32 cellular contexts compared by ENCODE assay signal in the genomic region with DNA sequence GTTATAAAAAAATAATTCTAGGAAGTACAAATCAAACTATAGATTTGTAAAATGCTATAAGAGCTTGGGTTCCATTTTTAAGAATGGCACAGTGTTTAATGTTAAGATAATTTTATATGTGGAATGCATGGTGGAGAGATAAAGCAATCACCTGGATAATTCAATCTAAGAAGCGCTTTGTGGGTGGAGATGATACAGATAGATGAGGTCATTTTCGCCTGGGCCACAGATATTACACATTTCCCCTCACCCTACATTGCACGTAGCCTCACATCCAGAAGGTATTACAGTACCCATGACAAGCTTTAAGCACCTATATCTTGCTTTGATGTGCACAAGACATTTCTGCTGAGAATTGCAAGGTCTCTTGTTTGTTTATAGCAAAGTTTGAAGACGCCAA.
"Had no signal": no experiment of that assay in that cellular context is flagged by ENCODE, and none has a peak within 500 bp of the region (broad histone marks: within the 10 kb centered on the region; RNA-seq: fewer than 3 reads in every experiment).

No MANE protein-coding gene starts in this region.

- H3K4me3 ChIP-seq: MG63, Peyer's patch had no signal

- H3K9me3 Mint-ChIP-seq: activated naive CD4-positive, alpha-beta T cell treated with anti-CD3 and anti-CD28 coated beads, Interleukin-2, amount 10 ng/mL, durations not matched to agents 7 days and 5 days; activated naive CD8-positive, alpha-beta T cell treated with anti-CD3 and anti-CD28 coated beads, Interleukin-2, amount 50 U/mL, for 24 hours; activated T-cell treated with anti-CD3 and anti-CD28 coated beads, Interleukin-2, amount 50 U/mL, for 4 hours; activated T-helper 1 cell treated with anti-CD3 and anti-CD28 coated beads, Interleukin-12 subunit alpha, Interleukin-12 subunit beta, Interleukin-2, Interleukin-4 antibody, amounts not matched to agents 30 ng/mL and 10 ng/mL and 1 ng/mL, durations not matched to agents 14 hours and 24 hours and 36 hours; IgD-negative memory B cell; T-helper 1 cell treated with Interleukin-12 subunit alpha and Interleukin-12 subunit beta and Interleukin-4 antibody, amounts not matched to agents 30 μg/mL and 1 μg/mL, for 36 hours; T-helper 2 cell treated with Interferon-gamma antibody and Interleukin-4, amounts not matched to agents 5 μg/mL and 100 μg/mL, for 36 hours had no signal

- H3K9me3 ChIP-seq: Peyer's patch had no signal

- H3K4me1 Mint-ChIP-seq: IgD-negative memory B cell had no signal

- ATAC-seq: activated naive CD8-positive, alpha-beta T cell treated with anti-CD3 and anti-CD28 coated beads, Interleukin-2, amount 50 U/mL, for 24 hours; activated T-cell treated with anti-CD3 and anti-CD28 coated beads, Interleukin-2, amount 50 U/mL, for 4 hours; Right ventricle myocardium inferior had no signal

- H3K27me3 Mint-ChIP-seq: activated naive CD8-positive, alpha-beta T cell; activated naive CD8-positive, alpha-beta T cell treated with anti-CD3 and anti-CD28 coated beads, Interleukin-2, amount 50 U/mL, for 24 hours had no signal

- H3K27me3 ChIP-seq: MG63, Peyer's patch had no signal

- H3K4me3 Mint-ChIP-seq: activated CD4-positive, alpha-beta T cell treated with anti-CD3 and anti-CD28 coated beads, Interleukin-2, amount 10 ng/mL, durations not matched to agents 24 days and 14 days; activated naive CD4-positive, alpha-beta T cell treated with anti-CD3 and anti-CD28 coated beads, Interleukin-2, amount 10 ng/mL, durations not matched to agents 7 days and 5 days; activated naive CD8-positive, alpha-beta T cell; activated naive CD8-positive, alpha-beta T cell treated with anti-CD3 and anti-CD28 coated beads, Interleukin-2, amount 50 U/mL, for 24 hours; activated T-cell treated with anti-CD3 and anti-CD28 coated beads, Interleukin-2, amount 50 U/mL, for 4 hours; activated T-helper 1 cell treated with anti-CD3 and anti-CD28 coated beads, Interleukin-12 subunit alpha, Interleukin-12 subunit beta, Interleukin-2, Interleukin-4 antibody, amounts not matched to agents 30 ng/mL and 10 ng/mL and 1 ng/mL, durations not matched to agents 14 hours and 24 hours and 36 hours; brain; IgD-negative memory B cell; T-helper 1 cell treated with Interleukin-12 subunit alpha and Interleukin-12 subunit beta and Interleukin-4 antibody, amounts not matched to agents 30 μg/mL and 1 μg/mL, for 36 hours; T-helper 2 cell treated with Interferon-gamma antibody and Interleukin-4, amounts not matched to agents 5 μg/mL and 100 μg/mL, for 36 hours had no signal

- H3K4me1 ChIP-seq: Peyer's patch had no signal

- H3K36me3 Mint-ChIP-seq: activated naive CD4-positive, alpha-beta T cell treated with anti-CD3 and anti-CD28 coated beads, Interleukin-2, amount 10 ng/mL, durations not matched to agents 7 days and 5 days; activated naive CD8-positive, alpha-beta T cell; brain; IgD-negative memory B cell had no signal

- H3K27ac Mint-ChIP-seq: activated CD4-positive, alpha-beta T cell treated with anti-CD3 and anti-CD28 coated beads, Interleukin-2, amount 10 ng/mL, durations not matched to agents 24 days and 14 days; activated naive CD4-positive, alpha-beta T cell treated with anti-CD3 and anti-CD28 coated beads, Interleukin-2, amount 10 ng/mL, durations not matched to agents 7 days and 5 days; activated naive CD8-positive, alpha-beta T cell; activated naive CD8-positive, alpha-beta T cell treated with anti-CD3 and anti-CD28 coated beads, Interleukin-2, amount 50 U/mL, for 24 hours; activated T-helper 1 cell treated with anti-CD3 and anti-CD28 coated beads, Interleukin-12 subunit alpha, Interleukin-12 subunit beta, Interleukin-2, Interleukin-4 antibody, amounts not matched to agents 30 ng/mL and 10 ng/mL and 1 ng/mL, durations not matched to agents 14 hours and 24 hours and 36 hours; brain; IgD-negative memory B cell; T-helper 1 cell treated with Interleukin-12 subunit alpha and Interleukin-12 subunit beta and Interleukin-4 antibody, amounts not matched to agents 30 μg/mL and 1 μg/mL, for 36 hours; T-helper 2 cell treated with Interferon-gamma antibody and Interleukin-4, amounts not matched to agents 5 μg/mL and 100 μg/mL, for 36 hours had no signal

- FAIRE-seq: TTC549 had no signal

- H3K27ac ChIP-seq: Peyer's patch, RWPE1 had no signal

- H3K36me3 ChIP-seq: Peyer's patch had no signal

- DNase-seq: activated CD4-positive, alpha-beta T cell treated with anti-CD3 and anti-CD28 coated beads, Interleukin-2, amount 10 ng/mL, durations not matched to agents 24 days and 14 days; activated CD4-positive, alpha-beta T cell treated with anti-CD3 and anti-CD28 coated beads, Interleukin-2, amount 50 U/mL, for 4 hours; activated CD8-positive, alpha-beta memory T cell treated with anti-CD3 and anti-CD28 coated beads, Interleukin-2, amount 50 U/mL, for 4 hours; activated effector memory CD4-positive, alpha-beta T cell treated with Interleukin-2 at 50 U/mL for 16 hours; activated naive CD4-positive, alpha-beta T cell treated with anti-CD3 and anti-CD28 coated beads, Interleukin-2, amount 10 ng/mL, durations not matched to agents 7 days and 5 days; activated naive CD8-positive, alpha-beta T cell treated with anti-CD3 and anti-CD28 coated beads, Interleukin-2, amount 50 U/mL, for 24 hours; activated T-cell treated with anti-CD3 and anti-CD28 coated beads for 4 hours; activated T-cell treated with anti-CD3 and anti-CD28 coated beads, Interleukin-2, amount 50 U/mL, for 4 hours; anterior cingulate cortex; Karpas-422; KBM-7; MG63; NCI-H1048; NCI-H1105 treated with DMSO at 0.1 percent for 48 hours; NCI-H1436; NCI-H1694; NCI-H1930; NCI-H2081 treated with DMSO at 0.1 percent for 48 hours; NCI-H226; NCI-H446 treated with DMSO at 0.1 percent for 48 hours; NCI-H524; Peyer's patch; SIG-M5 had no signal
